18 cellular contexts compared by ENCODE assay signal in genomic region chr13:111387945-111388600, GRCh38.
"Had no signal": no experiment of that assay in that cellular context is flagged by ENCODE, and none has a peak within 500 bp of the region (broad histone marks: within the 10 kb centered on the region; RNA-seq: fewer than 3 reads in every experiment).

No MANE protein-coding gene starts in this region.

- H3K9ac ChIP-seq: parathyroid adenoma had no signal

- H3K27me3 ChIP-seq: adrenal gland, tibial nerve, vagina had no signal

- H3K79me2 ChIP-seq: parathyroid adenoma had no signal

- H3K9me3 Mint-ChIP-seq: activated CD4-positive, alpha-beta T cell treated with anti-CD3 and anti-CD28 coated beads, Interleukin-2, amount 10 ng/mL, durations not matched to agents 24 days and 14 days; effector memory CD8-positive, alpha-beta T cell; naive thymus-derived CD8-positive, alpha-beta T cell; T-cell had no signal

- H3K36me3 ChIP-seq: adrenal gland, neutrophil, tibial nerve, vagina had no signal

- ATAC-seq: effector memory CD8-positive, alpha-beta T cell; SK-N-SH treated with all-trans-retinoic acid at 6 μM for 48 hours had no signal

- DNase-seq: activated CD4-positive, alpha-beta T cell treated with anti-CD3 and anti-CD28 coated beads, Interleukin-2, amount 10 ng/mL, durations not matched to agents 24 days and 14 days; activated naive CD4-positive, alpha-beta T cell treated with anti-CD3 and anti-CD28 coated beads, Interleukin-2, amount 50 U/mL, for 16 hours; dermis blood vessel endothelial cell; effector memory CD8-positive, alpha-beta T cell; left cardiac atrium; mesenchymal stem cell; stimulated activated CD4-positive, alpha-beta T cell treated with anti-CD3 and anti-CD28 coated beads, Interleukin-12 subunit alpha, Interleukin-12 subunit beta, amount 100 ng/mL, for 4 hours; stimulated activated CD4-positive, alpha-beta T cell treated with anti-CD3 and anti-CD28 coated beads, Interleukin-1b, Interleukin-23, amount 100 ng/mL, for 48 hours; stimulated activated naive CD4-positive, alpha-beta T cell treated with Interleukin-2 at 50 U/mL for 16 hours; substantia nigra; T-cell had no signal

- H3K4me3 ChIP-seq: adrenal gland, tibial nerve, vagina had no signal

- H3K9me3 ChIP-seq: adrenal gland, neutrophil, tibial nerve, vagina had no signal

- H2AFZ ChIP-seq: parathyroid adenoma had no signal

- H3K27ac Mint-ChIP-seq: activated CD4-positive, alpha-beta T cell treated with anti-CD3 and anti-CD28 coated beads, Interleukin-2, amount 10 ng/mL, durations not matched to agents 24 days and 14 days; effector memory CD8-positive, alpha-beta T cell had no signal

- H3K27ac ChIP-seq: adrenal gland, neutrophil, parathyroid adenoma, tibial nerve, vagina had no signal

- H3K4me3 Mint-ChIP-seq: activated CD4-positive, alpha-beta T cell treated with anti-CD3 and anti-CD28 coated beads, Interleukin-2, amount 10 ng/mL, durations not matched to agents 24 days and 14 days; effector memory CD8-positive, alpha-beta T cell had no signal

- H3K27me3 Mint-ChIP-seq: activated CD4-positive, alpha-beta T cell treated with anti-CD3 and anti-CD28 coated beads, Interleukin-2, amount 10 ng/mL, durations not matched to agents 24 days and 14 days had no signal

- H3K4me1 ChIP-seq: adrenal gland, parathyroid adenoma, tibial nerve, vagina had no signal

- H3K36me3 Mint-ChIP-seq: naive thymus-derived CD8-positive, alpha-beta T cell; T-cell had no signal
